In genomic region chr12:131713349-131713748, GRCh38 we compare ENCODE assay signal across 19 cellular contexts. TPM values are rescaled to one million over a fixed set of nuclear protein-coding genes. Genes with fewer than 3 reads are reported as not detected.
DNase-seq lines count a peak whose midpoint lies in the region; ATAC-seq, FAIRE-seq and TF ChIP-seq lines count a peak whose summit lies in the region.
"Had no signal": no experiment of that assay in that cellular context is flagged by ENCODE, and none has a peak within 500 bp of the region (broad histone marks: within the 10 kb centered on the region; RNA-seq: fewer than 3 reads in every experiment).

No MANE protein-coding gene starts in this region.

- H4K20me1 ChIP-seq in OCI-LY7 (ENCODE audit: insufficient read depth, low read length) (peaks cover 21% of the 10 kb centered on the region), H1 (replicated peaks in 1 of 2; ENCODE audit: control insufficient read depth in 1 of 2, insufficient read depth in 2 of 2, low read length in 2 of 2) (peaks cover 5 to 6% of the 10 kb centered on the region in 2 experiments)

- CTCF ChIA-PET in OCI-LY7 (lab: Charles Lee; ENCODE audit: unreplicated experiment): no interaction called here
- CTCF ChIA-PET in H1 (lab: Charles Lee; ENCODE audit: partially characterized antibody): interaction anchor here (1.2 to 2.1 kb wide), 5 partner anchors 12 to 196 kb away, joined by 3 to 5 read pairs (median 3); no protein-coding TSS in a partner anchor

- POLR2A ChIA-PET in OCI-LY7 (lab: Charles Lee) (no interaction called here), H1 (lab: Charles Lee; ENCODE audit: partially characterized antibody) (interaction anchor here (0.9 kb wide), 1 partner anchor 60 kb away, joined by 3 read pairs; no protein-coding TSS in a partner anchor)

- H3K4me2 ChIP-seq in OCI-LY7 (ENCODE audit: low read length): peak overlapping the region; percentile 77
- no peak overlapping the region; a peak in 1 of 4 replicates for H3K4me2 ChIP-seq in H1 (ENCODE audit: insufficient read depth in 1 of 2, low read depth in 2 of 2, low read length in 2 of 2)
- H3K4me2 ChIP-seq in skeletal muscle satellite cell (ENCODE audit: low read length): peak overlapping the region; percentile 96

- H2AFZ ChIP-seq in OCI-LY7 (ENCODE audit: low read length) (no peak overlapping the region), H1 (ENCODE audit: low read length) (no peak overlapping the region)

- no peak overlapping the region for H2BK12ac ChIP-seq in H1 (ENCODE audit: low read depth, low read length)

- no peak overlapping the region for H3K14ac ChIP-seq in H1 (ENCODE audit: insufficient read length)

- H3K9ac ChIP-seq in H1 (replicated peaks in 1 of 4; ENCODE audit: extremely low read depth in 1 of 4, low read depth in 3 of 4, low read length in 3 of 4): no peak overlapping the region
- H3K9ac ChIP-seq in skeletal muscle satellite cell (ENCODE audit: low read depth, low read length): no peak overlapping the region

- H2BK15ac ChIP-seq in H1 (ENCODE audit: low read length): no peak overlapping the region

- no peak overlapping the region for H3K56ac ChIP-seq in H1 (replicated peaks; ENCODE audit: insufficient read length, low read depth, low read length)

- no peak overlapping the region for H2BK20ac ChIP-seq in H1 (ENCODE audit: low read length)

- TF ChIP-seq POLR2A in H1 (IDR thresholded peaks at IDR 0.05; ENCODE audit: control extremely low read depth in 1 of 2, low read depth in 2 of 2, low read length in 2 of 2) (no peak), GM12892 (IDR thresholded peaks at IDR 0.05; ENCODE audit: low read depth, low read length) (no peak)

- no peak overlapping the region for H3K18ac ChIP-seq in H1 (ENCODE audit: extremely low read depth, low read length)

- DNase-seq in right atrium auricular region (ENCODE audit: low spot score): peak; percentile 9
- DNase-seq in heart right ventricle: no peak
- no peak for DNase-seq in OCI-LY7 (ENCODE audit: low spot score)
- DNase-seq in H1 (ENCODE audit: low read depth in 1 of 2, low spot score in 2 of 2): no peak
- no peak for DNase-seq in GM12892 (ENCODE audit: insufficient read length)
- DNase-seq: activated CD4-positive, alpha-beta T cell treated with anti-CD3 and anti-CD28 coated beads for 1 hour; activated naive CD4-positive, alpha-beta T cell treated with anti-CD3 and anti-CD28 coated beads for 36 hours; AML-193; DMS79 treated with DMSO at 0.1 percent for 48 hours; kidney glomerular epithelial cell; NCI-H1417 treated with DMSO at 0.1 percent for 48 hours; NCI-H345; OCI-M1; retina; upper lobe of right lung had no signal

- no peak overlapping the region for H4K8ac ChIP-seq in H1 (ENCODE audit: extremely low read depth, insufficient read depth, low read length)

- peak; percentile 57 to 71 for TF ChIP-seq RAD21 in H1 (IDR thresholded peaks at IDR 0.05 in 1 of 2, conservative IDR thresholded peaks at IDR 0.05 in 1 of 2; ENCODE audit: low read depth in 2 of 2, low read length in 2 of 2)

- WGBS in heart right ventricle, 2 donors: 85 to 88% methylated on average over 8 of the region's 8 CpGs
- WGBS in H1 (ENCODE audit: extremely low coverage in 1 of 2, insufficient coverage in 1 of 2, insufficient read length in 1 of 2, insufficient replicate concordance in 2 of 2, low coverage in 1 of 2, low lambda C conversion rate in 2 of 2, missing lambda C conversion rate in 1 of 2), 2 experiments: 84 to 100% methylated on average over 4 to 8 of the region's 8 CpGs

- H3K79me2 ChIP-seq in OCI-LY7 (ENCODE audit: insufficient read depth, low read depth, low read length) (peaks cover 41% of the 10 kb centered on the region), H1 (ENCODE audit: control insufficient read depth in 1 of 2, insufficient read depth in 2 of 2, low read length in 2 of 2) (peaks cover 15 to 32% of the 10 kb centered on the region in 2 experiments)

- no peaks in the 10 kb centered on the region; the same call in 1 of the 2 replicates for H3K79me1 ChIP-seq in H1 (ENCODE audit: low read depth, low read length)

- no peak overlapping the region for H3K23ac ChIP-seq in H1 (ENCODE audit: insufficient read length)

- FAIRE-seq in H1 (lab: Jason Lieb, UNC): no peak
- no peak for FAIRE-seq in GM12892 (lab: Jason Lieb, UNC)

- H4K91ac ChIP-seq in H1 (replicated peaks; ENCODE audit: insufficient read length, low read length): no peak overlapping the region

- intact Hi-C loops in heart right ventricle (cut with DNase I) (loop anchor here in 4 of 10 donors (5.0 to 10.0 kb wide), 4 partner anchors 109 to 796 kb away; partner anchors contain the start of gene EP400 (in 1 of the 4)), OCI-LY7 (cut with micrococcal nuclease; ENCODE audit: unreplicated experiment) (no loop called here)

- ATAC-seq in heart right ventricle: no peak
- no peak for ATAC-seq in HG02798 (IDR thresholded peaks at IDR 0.05; ENCODE audit: poor library complexity, unreplicated experiment)
- no peak for ATAC-seq in GM21619 (IDR thresholded peaks at IDR 0.05; ENCODE audit: unreplicated experiment)
- ATAC-seq: upper lobe of right lung had no signal

- no peak for TF ChIP-seq EP300 in H1 (IDR thresholded peaks at IDR 0.05; ENCODE audit: borderline replicate concordance in 1 of 2, low read depth in 2 of 2, low read length in 2 of 2)

- H3K4me3 ChIP-seq in right atrium auricular region (no peak overlapping the region), heart right ventricle (no peak overlapping the region), OCI-LY7 (ENCODE audit: low read depth, low read length, poor library complexity, severe bottlenecking) (no peak overlapping the region), H1 (ENCODE audit: extremely low read depth in 1 of 4, insufficient read depth in 2 of 4, low read depth in 3 of 4, low read length in 4 of 4) (no peak overlapping the region), skeletal muscle satellite cell (ENCODE audit: low read length) (no peak overlapping the region)
- H3K4me3 ChIP-seq: upper lobe of right lung had no signal

- H3K9me2 ChIP-seq in OCI-LY7 (ENCODE audit: insufficient read depth, low read length): no peaks in the 10 kb centered on the region

- no peak overlapping the region for H2BK5ac ChIP-seq in H1 (ENCODE audit: low read depth, low read length)

- H3K27ac ChIP-seq in right atrium auricular region: no peak overlapping the region
- H3K27ac ChIP-seq in heart right ventricle: no peak overlapping the region
- no peak overlapping the region for H3K27ac ChIP-seq in OCI-LY7 (ENCODE audit: low read depth, low read length, poor library complexity, severe bottlenecking)
- H3K27ac ChIP-seq in H1 (ENCODE audit: low read depth, low read length): no peak overlapping the region
- H3K27ac ChIP-seq: epithelial cell of prostate, upper lobe of right lung had no signal

- H3K36me3 ChIP-seq in right atrium auricular region (peaks cover 36% of the 10 kb centered on the region), heart right ventricle (peaks cover 0 to 56% (median 41%) of the 10 kb centered on the region in 9 donors), OCI-LY7 (ENCODE audit: insufficient read depth, low read length) (peaks cover 53% of the 10 kb centered on the region), H1 (ENCODE audit: control insufficient read depth in 2 of 4, insufficient read depth in 4 of 4, low read length in 3 of 4) (peaks cover 17 to 40% (median 34%) of the 10 kb centered on the region in 4 experiments), skeletal muscle satellite cell (ENCODE audit: insufficient read depth, low read length) (peaks cover 39% of the 10 kb centered on the region)

- H3K4ac ChIP-seq in H1 (replicated peaks; ENCODE audit: insufficient read length, low read depth, low read length): no peak overlapping the region

- H3K27me3 ChIP-seq in right atrium auricular region (no peaks in the 10 kb centered on the region), heart right ventricle (no peaks in the 10 kb centered on the region), H1 (replicated peaks in 1 of 4; ENCODE audit: control insufficient read depth in 3 of 4, extremely low read depth in 1 of 4, insufficient read depth in 3 of 4, low read length in 3 of 4) (no peaks in the 10 kb centered on the region), skeletal muscle satellite cell (ENCODE audit: control insufficient read depth, insufficient read depth, low read length) (no peaks in the 10 kb centered on the region)
- H3K27me3 ChIP-seq: upper lobe of right lung had no signal

- BruUV-seq in OCI-LY7 (replicated peaks; lab: Mats Ljungman, UMichigan): no TSS peak

- no peak overlapping the region for H4K5ac ChIP-seq in H1 (ENCODE audit: insufficient read length, low read depth, low read length)

- H3K9me3 ChIP-seq in right atrium auricular region (no peaks in the 10 kb centered on the region), heart right ventricle (peaks cover 0 to 6% (median 0%) of the 10 kb centered on the region in 11 donors), OCI-LY7 (ENCODE audit: low read length) (peaks cover 10% of the 10 kb centered on the region; the same call in 1 of the 2 replicates), H1 (ENCODE audit: insufficient read depth in 2 of 2, low read depth in 1 of 2, low read length in 1 of 2) (no peaks in the 10 kb centered on the region), skeletal muscle satellite cell (replicated peaks; ENCODE audit: low read length) (no peaks in the 10 kb centered on the region)
- H3K9me3 ChIP-seq: upper lobe of right lung had no signal

- TF ChIP-seq CTCF in right atrium auricular region (IDR thresholded peaks at IDR 0.05) (no peak), heart right ventricle (IDR thresholded peaks at IDR 0.05) (no peak), OCI-LY7 (conservative IDR thresholded peaks at IDR 0.05; ENCODE audit: low read length) (0 out of 2 replicates have a peak, but pooled peaks have one; percentile 25), H1 (IDR thresholded peaks at IDR 0.05; ENCODE audit: control extremely low read depth in 1 of 3, insufficient read depth in 1 of 3, low read depth in 1 of 3, low read length in 3 of 3) (peak; percentile 12 to 56 (median 34))

- H3K23me2 ChIP-seq in H1 (ENCODE audit: low read depth, low read length): peaks cover 9% of the 10 kb centered on the region; the same call in 1 of the 2 replicates

- H2BK120ac ChIP-seq in H1 (replicated peaks; ENCODE audit: low read depth, low read length): no peak overlapping the region

- H3K4me1 ChIP-seq in right atrium auricular region (peaks cover 0 to 25% of the 10 kb centered on the region in 2 donors), heart right ventricle (peaks cover 2 to 30% (median 23%) of the 10 kb centered on the region in 9 donors), OCI-LY7 (ENCODE audit: insufficient read depth, low read length, poor library complexity, severe bottlenecking) (peaks cover 22% of the 10 kb centered on the region), H1 (replicated peaks in 1 of 4; ENCODE audit: control insufficient read depth in 3 of 4, insufficient read depth in 4 of 4, low read length in 3 of 4) (peaks cover 0 to 4% (median 1%) of the 10 kb centered on the region in 4 experiments; a peak in 6 of 7 replicates), skeletal muscle satellite cell (ENCODE audit: control insufficient read depth, insufficient read depth, low read length) (peaks cover 18% of the 10 kb centered on the region)

- no peak overlapping the region for H2AK5ac ChIP-seq in H1 (ENCODE audit: low read depth, low read length)

RNA-seq across cellular contexts. Expression of gene SFSWAP, which starts 2.5 kb away (rescaled TPM):
- 10 to 100 TPM; 11.4 to 12.3 TPM for total RNA-seq in right atrium auricular region
- total RNA-seq in heart right ventricle: 10 to 100 TPM; 14.8 to 26.8 (median 19.6) TPM
- 10 to 100 TPM; 14.5 to 34.1 TPM for polyA plus RNA-seq in heart right ventricle
- 54.0 and 58.8 TPM in 2 replicates for total RNA-seq in OCI-LY7 (2014; rRNA removed; shearing (Covaris generic))
- total RNA-seq in OCI-LY7 (2022): 83.8 and 87.1 TPM in 2 replicates
- total RNA-seq in H1 (2021; fragmentation: NEBNext Ultra II Directional; extraction: Animal tissue kit (Norgen Biotek cat#: 25700)): 48.3 and 49.5 TPM in 2 replicates
- 36.5 and 64.4 TPM in 2 replicates for polyA plus RNA-seq in H1 (2011; rRNA removed)
- polyA plus RNA-seq in H1 (2011; cell fraction: cytosol; rRNA removed): 25.1 TPM
- polyA plus RNA-seq in H1 (2011; cell fraction: nucleus; rRNA removed): 154 TPM
- 35.4 to 37.3 TPM (median 36.3 TPM) in 4 replicates for polyA plus RNA-seq in H1 (2012, experiment 1 of 2)
- polyA plus RNA-seq in H1 (2012, experiment 2 of 2): 13.3 TPM
- polyA plus RNA-seq in H1 (2013, experiment 1 of 2): 51.5 TPM
- polyA plus RNA-seq in H1 (2013, experiment 2 of 2): 47.2 TPM
- 18.9 and 20.6 TPM in 2 replicates for polyA minus RNA-seq in H1 (2011; rRNA and poly(A)+ RNA removed)
- polyA minus RNA-seq in H1 (2011; cell fraction: cytosol; rRNA and poly(A)+ RNA removed): 20.5 TPM
- 37.8 TPM for polyA minus RNA-seq in H1 (2011; cell fraction: nucleus; rRNA and poly(A)+ RNA removed)
- 20.3 and 26.4 TPM in 2 replicates for total RNA-seq in skeletal muscle satellite cell (2012; rRNA removed)
- 17.4 TPM for polyA plus RNA-seq in GM12892 (2012; ENCODE audit: missing spikeins)

Comparison
In these comparisons a context has a peak if more than half of its experiments do, and no peak if none do; other contexts are left out.
1. CTCF ChIP-seq: peak in OCI-LY7 (single experiment) and H1 (3 of 3); none in right atrium auricular region (0 of 2) and heart right ventricle (0 of 9).
2. H3K4me2 ChIP-seq: peak in OCI-LY7 (single experiment) and skeletal muscle satellite cell (single experiment); none in H1 (0 of 2).